26 cellular contexts compared by ENCODE assay signal in genomic region chr2:8288206-8288605, GRCh38.
"Had no signal": no experiment of that assay in that cellular context is flagged by ENCODE, and none has a peak within 500 bp of the region (broad histone marks: within the 10 kb centered on the region; RNA-seq: fewer than 3 reads in every experiment).

No MANE protein-coding gene starts in this region.

- H3K4me3 ChIP-seq: colonic mucosa, coronary artery, dorsolateral prefrontal cortex, esophagus muscularis mucosa, esophagus squamous epithelium, gastrocnemius medialis, gastroesophageal sphincter, heart left ventricle, heart right ventricle had no signal

- DNase-seq: colonic mucosa; cortex of kidney; dermis blood vessel endothelial cell; dorsolateral prefrontal cortex; effector CD4-positive, alpha-beta T cell; effector CD8-positive, alpha-beta T cell; effector memory CD4-positive, alpha-beta T cell; effector memory CD8-positive, alpha-beta T cell; endodermal cell; erythroblast; esophagus squamous epithelium; foreskin fibroblast; foreskin keratinocyte; gastrocnemius medialis; glutamatergic neuron; heart left ventricle; heart right ventricle had no signal

- H3K27ac ChIP-seq: colonic mucosa, coronary artery, dorsolateral prefrontal cortex, epithelial cell of prostate, esophagus muscularis mucosa, esophagus squamous epithelium, foreskin keratinocyte, gastrocnemius medialis, gastroesophageal sphincter, heart left ventricle, heart right ventricle had no signal

- H3K4me3 Mint-ChIP-seq: effector memory CD8-positive, alpha-beta T cell; endodermal cell had no signal

- H3K36me3 ChIP-seq: colonic mucosa, esophagus muscularis mucosa, esophagus squamous epithelium, gastrocnemius medialis, gastroesophageal sphincter, heart left ventricle, heart right ventricle had no signal

- H3K4me1 ChIP-seq: colonic mucosa, esophagus muscularis mucosa, esophagus squamous epithelium, foreskin keratinocyte, gastrocnemius medialis, gastroesophageal sphincter, heart left ventricle had no signal

- ATAC-seq: effector memory CD8-positive, alpha-beta T cell; esophagus mucosa; foreskin keratinocyte; gastrocnemius medialis; gastroesophageal sphincter; heart left ventricle; heart right ventricle had no signal

- H3K9me3 Mint-ChIP-seq: effector memory CD8-positive, alpha-beta T cell had no signal

- H3K27me3 ChIP-seq: colonic mucosa, esophagus muscularis mucosa, esophagus squamous epithelium, foreskin keratinocyte, gastrocnemius medialis, gastroesophageal sphincter, heart left ventricle, heart right ventricle had no signal

- H3K9me3 ChIP-seq: colonic mucosa, esophagus muscularis mucosa, esophagus squamous epithelium, gastrocnemius medialis, gastroesophageal sphincter had no signal

- FAIRE-seq: colon, endometrium, endothelial cell of umbilical vein, frontal cortex had no signal

- H3K27ac Mint-ChIP-seq: effector memory CD8-positive, alpha-beta T cell; endodermal cell had no signal

- H3K27me3 Mint-ChIP-seq: effector memory CD8-positive, alpha-beta T cell had no signal
